In genomic region chr10:17025444-17026295, GRCh38 we compare ENCODE assay signal across 8 cellular contexts.
DNase-seq lines count a peak whose midpoint lies in the region; ATAC-seq, FAIRE-seq and TF ChIP-seq lines count a peak whose summit lies in the region.

No MANE protein-coding gene starts in this region.

- H3K27me3 ChIP-seq in esophagus muscularis mucosa (no peaks in the 10 kb centered on the region), upper lobe of right lung (no peaks in the 10 kb centered on the region)

- CTCF ChIA-PET in A549 (lab: Yijun Ruan, JAX): no interaction called here

- TF ChIP-seq EP300 in A549 (IDR thresholded peaks at IDR 0.05) (no peak), esophagus muscularis mucosa (IDR thresholded peaks at IDR 0.05) (no peak)

- WGBS in A549 (ENCODE audit: missing lambda C conversion rate): 61% methylated on average over 7 of the region's 7 CpGs
- WGBS in esophagus muscularis mucosa: 52% methylated on average over 7 of the region's 7 CpGs

- POLR2A ChIA-PET in A549 (lab: Yijun Ruan, JAX): no interaction called here

- peak; percentile 33 to 67; a peak in 4 of 6 replicates for ATAC-seq in A549
- peak; percentile 65 for ATAC-seq in upper lobe of right lung
- no peak for ATAC-seq in GM18505 (IDR thresholded peaks at IDR 0.05; ENCODE audit: unreplicated experiment)
- no peak for ATAC-seq in HG02588 (IDR thresholded peaks at IDR 0.05; ENCODE audit: unreplicated experiment)

- no peak overlapping the region for H3K4me2 ChIP-seq in A549

- peaks cover 13% of the 10 kb centered on the region for H3K4me1 ChIP-seq in A549
- peaks cover 33 to 54% (median 46%) of the 10 kb centered on the region in 4 donors for H3K4me1 ChIP-seq in esophagus muscularis mucosa
- peaks cover 58% of the 10 kb centered on the region for H3K4me1 ChIP-seq in upper lobe of right lung

- TF ChIP-seq POLR2A in A549 (IDR thresholded peaks at IDR 0.05; ENCODE audit: low read length) (no peak), NB4 (IDR thresholded peaks at IDR 0.05; ENCODE audit: extremely low read depth, insufficient read length) (no peak), esophagus muscularis mucosa (IDR thresholded peaks at IDR 0.05; ENCODE audit: low read depth) (no peak), GM18505 (IDR thresholded peaks at IDR 0.05; ENCODE audit: borderline replicate concordance, extremely low read depth, insufficient read depth, insufficient read length) (no peak)

- FAIRE-seq in A549 (lab: Jason Lieb, UNC): no peak

- H3K27ac ChIP-seq in A549: peak overlapping the region in 1 of 2 experiments; percentile 27; a peak in 1 of 6 replicates
- H3K27ac ChIP-seq in esophagus muscularis mucosa (replicated peaks in 1 of 4): peak overlapping the region; percentile 41 to 55 (median 50)
- H3K27ac ChIP-seq in upper lobe of right lung: peak overlapping the region; percentile 53

- H3K4me3 ChIP-seq in A549 (no peak overlapping the region), NB4 (ENCODE audit: low read depth, low read length) (no peak overlapping the region), esophagus muscularis mucosa (no peak overlapping the region), upper lobe of right lung (no peak overlapping the region)

- H3K36me3 ChIP-seq in esophagus muscularis mucosa (no peaks in the 10 kb centered on the region), upper lobe of right lung (no peaks in the 10 kb centered on the region)

- DNase-seq in A549 (ENCODE audit: low read depth in 1 of 2, low spot score in 1 of 2) (peak in 1 of 2 experiments; percentile 46), NB4 (ENCODE audit: low read depth) (peak; percentile 46), activated T-cell treated with anti-CD3 and anti-CD28 coated beads for 48 hours (ENCODE audit: low read depth) (peak; percentile 76), esophagus muscularis mucosa (ENCODE audit: extremely low spot score) (peak; percentile 91), posterior cingulate gyrus (peak in 8 of 10 donors; percentile 28 to 90 (median 52)), upper lobe of right lung (no peak)

- TF ChIP-seq CTCF in A549 (IDR thresholded peaks at IDR 0.05): no peak
- no peak for TF ChIP-seq CTCF in NB4 (IDR thresholded peaks at IDR 0.05; ENCODE audit: low read depth, low read length)
- TF ChIP-seq CTCF in esophagus muscularis mucosa (IDR thresholded peaks at IDR 0.05): no peak
- TF ChIP-seq CTCF in upper lobe of right lung (IDR thresholded peaks at IDR 0.05): no peak

- intact Hi-C loops in esophagus muscularis mucosa (cut with DNase I) (no loop called here), posterior cingulate gyrus (cut with DNase I) (no loop called here), upper lobe of right lung (cut with DNase I) (no loop called here)

- H3K9me3 ChIP-seq in A549 (no peaks in the 10 kb centered on the region), esophagus muscularis mucosa (no peaks in the 10 kb centered on the region), upper lobe of right lung (no peaks in the 10 kb centered on the region)

- TF ChIP-seq RAD21 in A549 (conservative IDR thresholded peaks at IDR 0.05 in 1 of 2, IDR thresholded peaks at IDR 0.05 in 1 of 2): no peak

TF ChIP-seq in A549, 52 proteins besides CTCF, POLR2A, EP300 and RAD21:
- no peak for TF ChIP-seq HMGXB4 (CRISPR knock-in tag; IDR thresholded peaks at IDR 0.05; ENCODE audit: borderline replicate concordance)
- peak; percentile 44; the same call in 1 of the 2 replicates for TF ChIP-seq RFX5 (IDR thresholded peaks at IDR 0.05)
- no peak for TF ChIP-seq ATOH8 (CRISPR knock-in tag; IDR thresholded peaks at IDR 0.05; ENCODE audit: low read depth)
- TF ChIP-seq CBX8 (IDR thresholded peaks at IDR 0.05): no peak
- no peak for TF ChIP-seq JUNB (IDR thresholded peaks at IDR 0.05)

Comparison
In these comparisons a context has a peak if more than half of its experiments do, and no peak if none do; other contexts are left out.
1. ATAC-seq: peak in A549 (2 of 2) and upper lobe of right lung (single experiment); none in GM18505 (single experiment) and HG02588 (single experiment).